Comparison of ENCODE assay signal across 8 cellular contexts in the genomic region with DNA sequence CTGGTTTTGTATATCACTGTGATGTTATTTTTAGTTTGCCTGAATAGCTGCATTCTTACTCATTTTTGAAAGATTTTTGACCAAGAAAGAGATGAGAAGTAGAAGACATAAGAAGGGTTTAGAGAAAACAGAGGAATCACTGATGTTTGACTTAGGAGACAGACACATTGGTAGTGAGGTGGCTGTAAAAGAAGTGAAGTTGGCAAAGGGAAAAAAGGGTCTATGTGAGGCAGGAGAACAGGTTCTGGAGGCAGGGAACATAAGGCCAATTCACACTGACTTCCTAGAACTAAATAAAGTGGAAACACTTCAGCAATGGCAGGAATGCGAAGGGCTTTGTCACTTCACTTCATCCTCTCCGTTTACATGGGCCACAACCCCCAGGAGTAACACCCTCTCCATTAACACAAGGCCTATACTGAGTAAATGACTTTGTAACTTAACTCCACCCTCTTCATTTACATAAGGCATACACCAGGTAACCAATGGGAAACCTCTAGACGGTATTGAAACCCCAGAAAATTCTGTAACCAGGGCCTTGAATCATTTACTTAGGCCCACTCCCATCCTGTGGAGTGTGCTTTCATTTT. TPM values are rescaled to one million over a fixed set of nuclear protein-coding genes. Genes with fewer than 3 reads are reported as not detected.
DNase-seq lines count a peak whose midpoint lies in the region; ATAC-seq and TF ChIP-seq lines count a peak whose summit lies in the region.

No MANE protein-coding gene starts in this region.

- H3K27ac ChIP-seq in lower lobe of right lung, result peak overlapping the region; percentile 65
- no peak overlapping the region for H3K27ac ChIP-seq in GM23248
- H3K27ac ChIP-seq in breast epithelium, result no peak overlapping the region

- intact Hi-C loops in lower lobe of right lung (cut with DNase I) (no loop called here), breast epithelium (cut with DNase I; ENCODE audit: low total_unique reads) (no loop called here)

- in situ Hi-C loops in GM23248 (cut with MboI), result no loop called here

- no peak overlapping the region for H3K4me3 ChIP-seq in lower lobe of right lung
- no peak overlapping the region for H3K4me3 ChIP-seq in GM23248
- no peak overlapping the region for H3K4me3 ChIP-seq in breast epithelium

- no peaks in the 10 kb centered on the region for H3K9me2 ChIP-seq in GM23248 (ENCODE audit: insufficient read depth)

- no peak overlapping the region for H2AFZ ChIP-seq in GM23248

- DNase-seq in lower lobe of right lung, result no peak
- DNase-seq in SHP77 treated with DMSO at 0.1 percent for 48 hours (lab: John Stamatoyannopoulos, UW), result no peak
- no peak for DNase-seq in nucleus accumbens (lab: John Stamatoyannopoulos, UW)
- no peak for DNase-seq in GM23248
- DNase-seq in breast epithelium (ENCODE audit: low spot score in 2 of 2), result no peak

- ATAC-seq in GM18511 (IDR thresholded peaks at IDR 0.05; ENCODE audit: unreplicated experiment), result peak; percentile 85
- ATAC-seq in GM21576 (IDR thresholded peaks at IDR 0.05; ENCODE audit: unreplicated experiment), result peak; percentile 69
- ATAC-seq in HG03469 (IDR thresholded peaks at IDR 0.05; ENCODE audit: unreplicated experiment), result peak; percentile 65
- ATAC-seq in lower lobe of right lung, result peak; percentile 92

- H3K27me3 ChIP-seq in lower lobe of right lung (ENCODE audit: low read depth) (no peaks in the 10 kb centered on the region), GM23248 (replicated peaks; ENCODE audit: insufficient read depth) (no peaks in the 10 kb centered on the region), breast epithelium (no peaks in the 10 kb centered on the region)

- no peaks in the 10 kb centered on the region for H3K9me3 ChIP-seq in lower lobe of right lung
- H3K9me3 ChIP-seq in GM23248 (ENCODE audit: low read depth), result no peaks in the 10 kb centered on the region
- H3K9me3 ChIP-seq in breast epithelium, result no peaks in the 10 kb centered on the region

- peaks cover 8% of the 10 kb centered on the region for H3K36me3 ChIP-seq in lower lobe of right lung
- no peaks in the 10 kb centered on the region for H3K36me3 ChIP-seq in GM23248 (ENCODE audit: low read depth)
- H3K36me3 ChIP-seq in breast epithelium, result no peaks in the 10 kb centered on the region

- no peak overlapping the region for H3K4me2 ChIP-seq in GM23248 (ENCODE audit: unreplicated experiment)

- H4K20me1 ChIP-seq in GM23248 (ENCODE audit: insufficient read depth), result no peaks in the 10 kb centered on the region

- no peaks in the 10 kb centered on the region for H3F3A ChIP-seq in GM23248 (ENCODE audit: insufficient read depth)

- no peak overlapping the region for H3K9ac ChIP-seq in GM23248

- H3K79me2 ChIP-seq in GM23248 (ENCODE audit: insufficient read depth), result no peaks in the 10 kb centered on the region

- no peak for TF ChIP-seq POLR2A in breast epithelium (IDR thresholded peaks at IDR 0.05)

- TF ChIP-seq CTCF in lower lobe of right lung (IDR thresholded peaks at IDR 0.05) (no peak), breast epithelium (IDR thresholded peaks at IDR 0.05) (no peak)

- H3K4me1 ChIP-seq in lower lobe of right lung (peaks cover 18% of the 10 kb centered on the region), GM23248 (ENCODE audit: insufficient read depth) (no peaks in the 10 kb centered on the region), breast epithelium (no peaks in the 10 kb centered on the region)

- WGBS in GM23248 (ENCODE audit: low coverage in 1 of 2, low lambda C conversion rate in 2 of 2, missing lambda C conversion rate in 2 of 2), 2 experiments, result 74 to 81% methylated on average over 3 of the region's 3 CpGs

RNA-seq across cellular contexts. Expression of gene CTSC, which starts 36.6 kb away (rescaled TPM):
- total RNA-seq in lower lobe of right lung (445 TPM), breast epithelium (100 to 1,000 TPM in 1 of 3 donors, 10 to 100 TPM in 2; 56.0 to 103 (median 64.1) TPM)
- total RNA-seq in GM23248 (2014; rRNA removed; shearing (Covaris generic)), result 43.6 and 47.6 TPM in 2 replicates
- polyA plus RNA-seq in GM23248 (2016; fragmentation: Nextera tagmentation; extraction: Ambion mirVana), result 45.4 and 46.0 TPM in 2 replicates
